Comparison of ENCODE assay signal across 40 cellular contexts in genomic region chr11:89521792-89522191, GRCh38. TPM values are rescaled to one million over a fixed set of nuclear protein-coding genes. Genes with fewer than 3 reads are reported as not detected.
"Had no signal": no experiment of that assay in that cellular context is flagged by ENCODE, and none has a peak within 500 bp of the region (broad histone marks: within the 10 kb centered on the region; RNA-seq: fewer than 3 reads in every experiment).

No MANE protein-coding gene starts in this region.

- H3K27me3 Mint-ChIP-seq: activated naive CD4-positive, alpha-beta T cell treated with anti-CD3 and anti-CD28 coated beads, Interleukin-2, amount 10 ng/mL, durations not matched to agents 7 days and 5 days; activated naive CD4-positive, alpha-beta T cell treated with anti-CD3 and anti-CD28 coated beads, Interleukin-2, amount 50 U/mL, for 24 hours; activated naive CD8-positive, alpha-beta T cell; activated naive CD8-positive, alpha-beta T cell treated with anti-CD3 and anti-CD28 coated beads for 36 hours; activated naive CD8-positive, alpha-beta T cell treated with anti-CD3 and anti-CD28 coated beads, Interleukin-2, amount 10 ng/mL, durations not matched to agents 7 days and 5 days; activated naive CD8-positive, alpha-beta T cell treated with anti-CD3 and anti-CD28 coated beads, Interleukin-2, amount 50 U/mL, for 24 hours; activated T-cell treated with anti-CD3 and anti-CD28 coated beads, Interleukin-2, amount 50 U/mL, for 24 hours; activated T-helper 17 cell treated with anti-CD3 and anti-CD28 coated beads, Interleukin-2, amount 50 U/mL, for 72 hours; central memory CD8-positive, alpha-beta T cell had no signal

- H3K9me3 Mint-ChIP-seq: activated naive CD4-positive, alpha-beta T cell treated with anti-CD3 and anti-CD28 coated beads, Interleukin-2, amount 10 ng/mL, durations not matched to agents 7 days and 5 days; activated T-helper 1 cell treated with anti-CD3 and anti-CD28 coated beads, Interleukin-12 subunit alpha, Interleukin-12 subunit beta, Interleukin-2, Interleukin-4 antibody, amounts not matched to agents 30 ng/mL and 10 ng/mL and 1 ng/mL, durations not matched to agents 14 hours and 24 hours and 36 hours; activated T-helper 2 cell treated with anti-CD3 and anti-CD28 coated beads, Interferon-gamma antibody, Interleukin-2, Interleukin-4, amounts not matched to agents 10 μg/mL and 5 μg/mL and 100 μg/mL, durations not matched to agents 14 hours and 24 hours and 36 hours had no signal

- H3K4me1 Mint-ChIP-seq: activated naive CD4-positive, alpha-beta T cell treated with anti-CD3 and anti-CD28 coated beads, Interleukin-2, amount 10 ng/mL, durations not matched to agents 7 days and 5 days; activated naive CD4-positive, alpha-beta T cell treated with anti-CD3 and anti-CD28 coated beads, Interleukin-2, amount 50 U/mL, for 24 hours; activated naive CD8-positive, alpha-beta T cell treated with anti-CD3 and anti-CD28 coated beads for 36 hours; activated naive CD8-positive, alpha-beta T cell treated with anti-CD3 and anti-CD28 coated beads, Interleukin-2, amount 10 ng/mL, durations not matched to agents 7 days and 5 days; activated naive CD8-positive, alpha-beta T cell treated with anti-CD3 and anti-CD28 coated beads, Interleukin-2, amount 50 U/mL, for 24 hours; activated T-helper 17 cell treated with anti-CD3 and anti-CD28 coated beads, Interleukin-2, amount 50 U/mL, for 72 hours; brain; central memory CD8-positive, alpha-beta T cell had no signal

- H3K27ac Mint-ChIP-seq: activated naive CD4-positive, alpha-beta T cell treated with anti-CD3 and anti-CD28 coated beads for 36 hours; activated naive CD4-positive, alpha-beta T cell treated with anti-CD3 and anti-CD28 coated beads, Interleukin-2, amount 10 ng/mL, durations not matched to agents 7 days and 5 days; activated naive CD4-positive, alpha-beta T cell treated with anti-CD3 and anti-CD28 coated beads, Interleukin-2, amount 50 U/mL, for 24 hours; activated naive CD4-positive, alpha-beta T cell treated with anti-CD3 and anti-CD28 coated beads, Interleukin-2, amount 50 U/mL, for 72 hours; activated naive CD8-positive, alpha-beta T cell; activated naive CD8-positive, alpha-beta T cell treated with anti-CD3 and anti-CD28 coated beads for 36 hours; activated naive CD8-positive, alpha-beta T cell treated with anti-CD3 and anti-CD28 coated beads, Interleukin-2, amount 10 ng/mL, durations not matched to agents 7 days and 5 days; activated naive CD8-positive, alpha-beta T cell treated with anti-CD3 and anti-CD28 coated beads, Interleukin-2, amount 50 U/mL, for 24 hours; activated T-cell treated with anti-CD3 and anti-CD28 coated beads, Interleukin-2, amount 50 U/mL, for 24 hours; activated T-cell treated with anti-CD3 and anti-CD28 coated beads, Interleukin-2, amount 50 U/mL, for 72 hours; activated T-helper 1 cell treated with anti-CD3 and anti-CD28 coated beads, Interleukin-12 subunit alpha, Interleukin-12 subunit beta, Interleukin-2, Interleukin-4 antibody, amounts not matched to agents 30 ng/mL and 10 ng/mL and 1 ng/mL, durations not matched to agents 14 hours and 24 hours and 36 hours; activated T-helper 17 cell treated with anti-CD3 and anti-CD28 coated beads, Interleukin-2, amount 50 U/mL, for 72 hours; activated T-helper 2 cell treated with anti-CD3 and anti-CD28 coated beads, Interferon-gamma antibody, Interleukin-2, Interleukin-4, amounts not matched to agents 10 μg/mL and 5 μg/mL and 100 μg/mL, durations not matched to agents 14 hours and 24 hours and 36 hours; brain had no signal

- H3K27me3 ChIP-seq: adrenal gland, ascending aorta, body of pancreas, brain microvascular endothelial cell, breast epithelium, cardiac muscle cell had no signal

- FAIRE-seq: bronchial epithelial cell, colon had no signal

- H3K9me3 ChIP-seq: adrenal gland, ascending aorta, body of pancreas, breast epithelium had no signal

- H3K27ac ChIP-seq: adrenal gland, ascending aorta, body of pancreas, brain microvascular endothelial cell, breast epithelium, cardiac muscle cell had no signal

- H3K4me1 ChIP-seq: adrenal gland, body of pancreas, breast epithelium had no signal

- H3K4me3 Mint-ChIP-seq: activated naive CD4-positive, alpha-beta T cell treated with anti-CD3 and anti-CD28 coated beads for 36 hours; activated naive CD4-positive, alpha-beta T cell treated with anti-CD3 and anti-CD28 coated beads, Interleukin-2, amount 10 ng/mL, durations not matched to agents 7 days and 5 days; activated naive CD4-positive, alpha-beta T cell treated with anti-CD3 and anti-CD28 coated beads, Interleukin-2, amount 50 U/mL, for 24 hours; activated naive CD8-positive, alpha-beta T cell; activated naive CD8-positive, alpha-beta T cell treated with anti-CD3 and anti-CD28 coated beads for 36 hours; activated naive CD8-positive, alpha-beta T cell treated with anti-CD3 and anti-CD28 coated beads, Interleukin-2, amount 10 ng/mL, durations not matched to agents 7 days and 5 days; activated naive CD8-positive, alpha-beta T cell treated with anti-CD3 and anti-CD28 coated beads, Interleukin-2, amount 50 U/mL, for 24 hours; activated T-cell treated with anti-CD3 and anti-CD28 coated beads, Interleukin-2, amount 50 U/mL, for 24 hours; activated T-cell treated with anti-CD3 and anti-CD28 coated beads, Interleukin-2, amount 50 U/mL, for 4 hours; activated T-cell treated with anti-CD3 and anti-CD28 coated beads, Interleukin-2, amount 50 U/mL, for 72 hours; activated T-helper 1 cell treated with anti-CD3 and anti-CD28 coated beads, Interleukin-12 subunit alpha, Interleukin-12 subunit beta, Interleukin-2, Interleukin-4 antibody, amounts not matched to agents 30 ng/mL and 10 ng/mL and 1 ng/mL, durations not matched to agents 14 hours and 24 hours and 36 hours; activated T-helper 17 cell treated with anti-CD3 and anti-CD28 coated beads, Interleukin-2, amount 50 U/mL, for 72 hours; brain; central memory CD8-positive, alpha-beta T cell had no signal

- H3K36me3 Mint-ChIP-seq: activated naive CD4-positive, alpha-beta T cell treated with anti-CD3 and anti-CD28 coated beads, Interleukin-2, amount 10 ng/mL, durations not matched to agents 7 days and 5 days; activated naive CD4-positive, alpha-beta T cell treated with anti-CD3 and anti-CD28 coated beads, Interleukin-2, amount 50 U/mL, for 24 hours; activated naive CD4-positive, alpha-beta T cell treated with anti-CD3 and anti-CD28 coated beads, Interleukin-2, amount 50 U/mL, for 72 hours; activated naive CD8-positive, alpha-beta T cell; activated naive CD8-positive, alpha-beta T cell treated with anti-CD3 and anti-CD28 coated beads for 36 hours; activated naive CD8-positive, alpha-beta T cell treated with anti-CD3 and anti-CD28 coated beads, Interleukin-2, amount 10 ng/mL, durations not matched to agents 7 days and 5 days; brain had no signal

- H3K36me3 ChIP-seq: adrenal gland, ascending aorta, brain microvascular endothelial cell, breast epithelium, cardiac muscle cell had no signal

- H3K4me3 ChIP-seq: adrenal gland, ascending aorta, body of pancreas, breast epithelium, cardiac muscle cell had no signal

- DNase-seq: activated effector memory CD4-positive, alpha-beta T cell treated with anti-CD3 and anti-CD28 coated beads, Interleukin-2, amount 50 U/mL, for 16 hours; activated effector memory CD4-positive, alpha-beta T cell treated with Interleukin-2 at 50 U/mL for 16 hours; activated gamma-delta T cell; activated gamma-delta T cell treated with Interleukin-2 at 50 U/mL for 16 hours; activated naive CD4-positive, alpha-beta T cell; activated naive CD4-positive, alpha-beta T cell treated with anti-CD3 and anti-CD28 coated beads for 36 hours; activated naive CD4-positive, alpha-beta T cell treated with anti-CD3 and anti-CD28 coated beads, Interleukin-2, amount 10 ng/mL, durations not matched to agents 7 days and 5 days; activated naive CD4-positive, alpha-beta T cell treated with anti-CD3 and anti-CD28 coated beads, Interleukin-2, amount 50 U/mL, for 16 hours; activated naive CD4-positive, alpha-beta T cell treated with Interleukin-2 at 50 U/mL for 16 hours; activated naive CD8-positive, alpha-beta T cell treated with anti-CD3 and anti-CD28 coated beads for 36 hours; activated naive CD8-positive, alpha-beta T cell treated with anti-CD3 and anti-CD28 coated beads, Interleukin-2, amount 10 ng/mL, durations not matched to agents 7 days and 5 days; activated naive CD8-positive, alpha-beta T cell treated with anti-CD3 and anti-CD28 coated beads, Interleukin-2, amount 50 U/mL, for 24 hours; activated T-cell treated with anti-CD3 and anti-CD28 coated beads, Interleukin-2, amount 50 U/mL, for 1 hour; activated T-cell treated with anti-CD3 and anti-CD28 coated beads, Interleukin-2, amount 50 U/mL, for 24 hours; activated T-cell treated with anti-CD3 and anti-CD28 coated beads, Interleukin-2, amount 50 U/mL, for 4 hours; activated T-cell treated with anti-CD3 and anti-CD28 coated beads, Interleukin-2, amount 50 U/mL, for 48 hours; activated T-cell treated with anti-CD3 and anti-CD28 coated beads, Interleukin-2, amount 50 U/mL, for 72 hours; adrenal gland; amniotic stem cell; amygdala; anterior cingulate cortex; aorta; body of pancreas; brain microvascular endothelial cell; caudate nucleus; central memory CD4-positive, alpha-beta T cell; cerebellar nuclear complex had no signal

- ATAC-seq: activated naive CD4-positive, alpha-beta T cell treated with anti-CD3 and anti-CD28 coated beads, Interleukin-2, amount 50 U/mL, for 72 hours; activated naive CD8-positive, alpha-beta T cell treated with anti-CD3 and anti-CD28 coated beads, Interleukin-2, amount 50 U/mL, for 24 hours; activated T-cell treated with anti-CD3 and anti-CD28 coated beads, Interleukin-2, amount 50 U/mL, for 4 hours; activated T-cell treated with anti-CD3 and anti-CD28 coated beads, Interleukin-2, amount 50 U/mL, for 72 hours; activated T-helper 17 cell treated with anti-CD3 and anti-CD28 coated beads, Interleukin-2, amount 50 U/mL, for 72 hours; body of pancreas had no signal

RNA-seq across cellular contexts. Expression of gene NOX4, which starts 30.6 kb away (rescaled TPM):
- total RNA-seq: activated naive CD4-positive, alpha-beta T cell treated with anti-CD3 and anti-CD28 coated beads for 36 hours; activated naive CD4-positive, alpha-beta T cell treated with anti-CD3 and anti-CD28 coated beads, Interleukin-2, amount 50 U/mL, for 72 hours; activated naive CD8-positive, alpha-beta T cell treated with anti-CD3 and anti-CD28 coated beads for 36 hours; activated naive CD8-positive, alpha-beta T cell treated with anti-CD3 and anti-CD28 coated beads, Interleukin-2, amount 10 ng/mL, durations not matched to agents 7 days and 5 days; activated T-cell treated with anti-CD3 and anti-CD28 coated beads, Interleukin-2, amount 50 U/mL, for 4 hours; activated T-cell treated with anti-CD3 and anti-CD28 coated beads, Interleukin-2, amount 50 U/mL, for 72 hours; activated T-helper 1 cell treated with anti-CD3 and anti-CD28 coated beads, Interleukin-12 subunit alpha, Interleukin-12 subunit beta, Interleukin-2, Interleukin-4 antibody, amounts not matched to agents 30 ng/mL and 10 ng/mL and 1 ng/mL, durations not matched to agents 14 hours and 24 hours and 36 hours; activated T-helper 17 cell treated with anti-CD3 and anti-CD28 coated beads, Interleukin-2, amount 50 U/mL, for 72 hours; activated T-helper 2 cell treated with anti-CD3 and anti-CD28 coated beads, Interferon-gamma antibody, Interleukin-2, Interleukin-4, amounts not matched to agents 10 μg/mL and 5 μg/mL and 100 μg/mL, durations not matched to agents 14 hours and 24 hours and 36 hours; bronchial epithelial cell had no signal
